In genomic region chr7:135879238-135879637, GRCh38 we compare ENCODE assay signal across 21 cellular contexts.
A peak's percentile ranks its signal among the peaks of the same experiment; 100 is the strongest.
DNase-seq lines count a peak whose midpoint lies in the region; ATAC-seq and TF ChIP-seq lines count a peak whose summit lies in the region.
"Had no signal": no experiment of that assay in that cellular context is flagged by ENCODE, and none has a peak within 500 bp of the region (broad histone marks: within the 10 kb centered on the region; RNA-seq: fewer than 3 reads in every experiment).

No MANE protein-coding gene starts in this region.

- no TSS peak for BruUV-seq in IMR-90 (replicated peaks; lab: Mats Ljungman, UMichigan)

- H4K5ac ChIP-seq in IMR-90 (ENCODE audit: low read depth, low read length) = no peak overlapping the region

- no peak overlapping the region for H2AFZ ChIP-seq in IMR-90 (replicated peaks; ENCODE audit: low read length, poor library complexity)
- H2AFZ ChIP-seq: parathyroid adenoma had no signal

- peaks cover 7 to 22% of the 10 kb centered on the region in 2 donors for H3K27me3 Mint-ChIP-seq in CD8-positive, alpha-beta memory T cell
- H3K27me3 Mint-ChIP-seq: dendritic cell treated with granulocyte-macrophage colony-stimulating factor and Interleukin-4, amounts not matched to agents 40 ng/mL and 50 ng/mL, for 4 days had no signal

- POLR2A ChIA-PET in IMR-90 (lab: Charles Lee; ENCODE audit: unreplicated experiment) = no interaction called here
- POLR2A ChIA-PET in CD8-positive, alpha-beta memory T cell (lab: Charles Lee) = no interaction called here

- peaks cover 2% of the 10 kb centered on the region for H3K27me3 ChIP-seq in IMR-90 (ENCODE audit: control insufficient read depth, insufficient read depth, low read length)
- H3K27me3 ChIP-seq in CD8-positive, alpha-beta memory T cell (ENCODE audit: insufficient read depth, low read length, poor library complexity, severe bottlenecking) = no peaks in the 10 kb centered on the region
- H3K27me3 ChIP-seq: ascending aorta, left lung, tibial nerve had no signal

- H2BK20ac ChIP-seq in IMR-90 (ENCODE audit: low read depth, low read length) = no peak overlapping the region

- H3K27ac Mint-ChIP-seq in CD8-positive, alpha-beta memory T cell = no peak overlapping the region
- H3K27ac Mint-ChIP-seq: activated T-helper 17 cell treated with anti-CD3 and anti-CD28 coated beads, Interleukin-2, amount 50 U/mL, for 72 hours; dendritic cell treated with granulocyte-macrophage colony-stimulating factor and Interleukin-4, amounts not matched to agents 40 ng/mL and 50 ng/mL, for 4 days; WTC11 had no signal

- no peaks in the 10 kb centered on the region for H3K4me1 Mint-ChIP-seq in CD8-positive, alpha-beta memory T cell
- H3K4me1 Mint-ChIP-seq: CD14-positive monocyte, naive B cell, WTC11 had no signal

- H3K4me2 ChIP-seq in IMR-90 (ENCODE audit: low read depth, low read length) = no peak overlapping the region

- no peak for TF ChIP-seq POLR2A in IMR-90 (IDR thresholded peaks at IDR 0.05; ENCODE audit: low read depth, low read length)

- no peak for ATAC-seq in IMR-90 (ENCODE audit: low read depth)
- ATAC-seq in HG02642 (IDR thresholded peaks at IDR 0.05; ENCODE audit: poor library complexity, unreplicated experiment) = no peak
- ATAC-seq: activated T-helper 17 cell treated with anti-CD3 and anti-CD28 coated beads, Interleukin-2, amount 50 U/mL, for 72 hours; left lung; WTC11 had no signal

- H3K4me3 ChIP-seq in IMR-90 (ENCODE audit: insufficient read depth, low read depth, low read length) (no peak overlapping the region), astrocyte of the spinal cord (ENCODE audit: low read depth, low read length) (no peak overlapping the region)
- no peak overlapping the region for H3K4me3 ChIP-seq in CD8-positive, alpha-beta memory T cell (ENCODE audit: low read length)
- H3K4me3 ChIP-seq: ascending aorta, left lung, tibial nerve had no signal

- H4K8ac ChIP-seq in IMR-90 (ENCODE audit: low read depth in 2 of 2, low read length in 2 of 2) = no peak overlapping the region

- H2BK5ac ChIP-seq in IMR-90 (ENCODE audit: low read depth, low read length, poor library complexity, severe bottlenecking) = no peak overlapping the region

- no peak overlapping the region for H4K91ac ChIP-seq in IMR-90 (ENCODE audit: insufficient read depth, low read depth, low read length)

- no peak overlapping the region for H3K27ac ChIP-seq in IMR-90 (ENCODE audit: insufficient read depth, low read length)
- H3K27ac ChIP-seq in CD8-positive, alpha-beta memory T cell (ENCODE audit: low read depth, low read length) = no peak overlapping the region
- H3K27ac ChIP-seq: ascending aorta, left lung, parathyroid adenoma, tibial nerve had no signal

- H3K9me3 Mint-ChIP-seq in CD8-positive, alpha-beta memory T cell = peaks cover 0 to 1% (median 0%) of the 10 kb centered on the region in 5 donors
- H3K9me3 Mint-ChIP-seq: dendritic cell treated with granulocyte-macrophage colony-stimulating factor and Interleukin-4, amounts not matched to agents 40 ng/mL and 50 ng/mL, for 4 days had no signal

- TF ChIP-seq CTCF in IMR-90 (conservative IDR thresholded peaks at IDR 0.05; ENCODE audit: low read depth, low read length) (no peak), astrocyte of the spinal cord (IDR thresholded peaks at IDR 0.05; ENCODE audit: low read depth, low read length) (no peak)

- H3K79me1 ChIP-seq in IMR-90 (ENCODE audit: low read depth in 1 of 2, low read length in 2 of 2) = no peaks in the 10 kb centered on the region

- no peak overlapping the region for H2AK9ac ChIP-seq in IMR-90 (replicated peaks; ENCODE audit: low read depth, low read length, poor library complexity)

- H2AK5ac ChIP-seq in IMR-90 (ENCODE audit: low read depth, low read length) = no peak overlapping the region

- CTCF ChIA-PET in IMR-90 (lab: Yijun Ruan, JAX) = no interaction called here
- CTCF ChIA-PET in CD8-positive, alpha-beta memory T cell (lab: Charles Lee) = no interaction called here

- no peaks in the 10 kb centered on the region for H3K9me1 ChIP-seq in IMR-90 (ENCODE audit: insufficient read depth, low read length)

- DNase-seq in IMR-90 = peak; percentile 42
- DNase-seq in astrocyte of the spinal cord (ENCODE audit: low read depth, low spot score) = peak; percentile 29
- DNase-seq in glomerular visceral epithelial cell (ENCODE audit: extremely low spot score) = peak; percentile 57
- DNase-seq in GM19238 (ENCODE audit: insufficient read length, low spot score) = no peak
- no peak for DNase-seq in SIG-M5 treated with dmso at 0.1 percent for 504 hours (lab: John Stamatoyannopoulos, UW; ENCODE audit: unreplicated experiment)
- no peak for DNase-seq in CD8-positive, alpha-beta memory T cell
- DNase-seq: activated CD8-positive, alpha-beta memory T cell treated with anti-CD3 and anti-CD28 coated beads for 24 hours; DMS79; left lung; naive B cell; NCI-H1105; RPMI8226; stimulated activated naive CD4-positive, alpha-beta T cell had no signal

- dilution Hi-C loops in IMR-90 (cut with HindIII; ENCODE audit: low sequenced_read_pairs, unreplicated experiment) = no loop called here

- no peak overlapping the region for H2BK120ac ChIP-seq in IMR-90 (ENCODE audit: low read depth, low read length)

- no peak overlapping the region for H3K9ac ChIP-seq in IMR-90 (ENCODE audit: low read depth, low read length)
- H3K9ac ChIP-seq: parathyroid adenoma had no signal

- no peak overlapping the region for H3K4ac ChIP-seq in IMR-90 (ENCODE audit: low read depth, low read length)

- in situ Hi-C loops in IMR-90 (cut with MboI; ENCODE audit: low sequenced_read_pairs) (no loop called here), astrocyte of the spinal cord (cut with HindIII; ENCODE audit: low sequenced_read_pairs) (no loop called here)

- intact Hi-C loops in IMR-90 (cut with micrococcal nuclease) = no loop called here

- H3K23ac ChIP-seq in IMR-90 (ENCODE audit: low read depth, low read length) = no peak overlapping the region

- H4K20me1 ChIP-seq in IMR-90 (ENCODE audit: insufficient read depth, low read length) = no peaks in the 10 kb centered on the region

- no peaks in the 10 kb centered on the region for H3K36me3 ChIP-seq in IMR-90 (ENCODE audit: control insufficient read depth, insufficient read depth, low read length)
- no peaks in the 10 kb centered on the region for H3K36me3 ChIP-seq in CD8-positive, alpha-beta memory T cell (ENCODE audit: insufficient read depth, low read length)
- H3K36me3 ChIP-seq: ascending aorta, left lung, tibial nerve had no signal

- H3K36me3 Mint-ChIP-seq in CD8-positive, alpha-beta memory T cell = peaks cover 0 to 21% (median 0%) of the 10 kb centered on the region in 3 donors
- H3K36me3 Mint-ChIP-seq: CD14-positive monocyte, WTC11 had no signal

- no peak for TF ChIP-seq RAD21 in IMR-90 (IDR thresholded peaks at IDR 0.05; ENCODE audit: low read length)

- no peak overlapping the region for H2BK15ac ChIP-seq in IMR-90 (ENCODE audit: low read depth, low read length)

- H3K18ac ChIP-seq in IMR-90 (ENCODE audit: low read depth, low read length) = no peak overlapping the region

- no peak overlapping the region for H3K14ac ChIP-seq in IMR-90 (replicated peaks; ENCODE audit: low read depth, low read length)

- no peak overlapping the region for H3K56ac ChIP-seq in IMR-90 (ENCODE audit: extremely low read depth, insufficient read depth, low read length)

- H3K9me3 ChIP-seq in IMR-90 (ENCODE audit: control insufficient read depth, insufficient read depth, low read length) = no peaks in the 10 kb centered on the region
- H3K9me3 ChIP-seq in CD8-positive, alpha-beta memory T cell (ENCODE audit: low read length) = no peaks in the 10 kb centered on the region
- H3K9me3 ChIP-seq: ascending aorta, left lung, tibial nerve had no signal

- H3K4me1 ChIP-seq in IMR-90 (ENCODE audit: control insufficient read depth, insufficient read depth, low read length) = no peaks in the 10 kb centered on the region
- H3K4me1 ChIP-seq in CD8-positive, alpha-beta memory T cell (ENCODE audit: insufficient read depth, low read length) = no peaks in the 10 kb centered on the region
- H3K4me1 ChIP-seq: ascending aorta, left lung, parathyroid adenoma, tibial nerve had no signal

- no peak overlapping the region for H3K4me3 Mint-ChIP-seq in CD8-positive, alpha-beta memory T cell
- H3K4me3 Mint-ChIP-seq: activated T-helper 17 cell treated with anti-CD3 and anti-CD28 coated beads, Interleukin-2, amount 50 U/mL, for 72 hours; CD14-positive monocyte; dendritic cell treated with granulocyte-macrophage colony-stimulating factor and Interleukin-4, amounts not matched to agents 40 ng/mL and 50 ng/mL, for 4 days; naive B cell; WTC11 had no signal

TF ChIP-seq in IMR-90, 13 proteins besides CTCF, POLR2A, EP300 and RAD21:
- TF ChIP-seq FOS (IDR thresholded peaks at IDR 0.05; ENCODE audit: low read depth, low read length) = no peak
- TF ChIP-seq NFE2L2 (IDR thresholded peaks at IDR 0.05; ENCODE audit: low read depth, low read length) = no peak
- no peak for TF ChIP-seq RFX5 (IDR thresholded peaks at IDR 0.05; ENCODE audit: low read depth, low read length)
- no peak for TF ChIP-seq ELK1 (IDR thresholded peaks at IDR 0.05; ENCODE audit: borderline replicate concordance, low read depth, low read length)
- no peak for TF ChIP-seq BHLHE40 (IDR thresholded peaks at IDR 0.05; ENCODE audit: low read depth, low read length)
- TF ChIP-seq CEBPB (IDR thresholded peaks at IDR 0.05; ENCODE audit: low read depth, low read length) = no peak
- no peak for TF ChIP-seq SMC3 (IDR thresholded peaks at IDR 0.05; ENCODE audit: low read depth, low read length)
- TF ChIP-seq CHD1 (IDR thresholded peaks at IDR 0.05; ENCODE audit: low read depth, low read length) = no peak

Comparison
In these comparisons a context has a peak if more than half of its experiments do, and no peak if none do; other contexts are left out.
1. DNase-seq: peak in IMR-90 (single experiment), astrocyte of the spinal cord (single experiment) and glomerular visceral epithelial cell (single experiment); none in GM19238 (single experiment), SIG-M5 treated with dmso at 0.1 percent for 504 hours (single experiment) and CD8-positive, alpha-beta memory T cell (0 of 5).